Comparison of ENCODE assay signal across 28 cellular contexts in the genomic region with DNA sequence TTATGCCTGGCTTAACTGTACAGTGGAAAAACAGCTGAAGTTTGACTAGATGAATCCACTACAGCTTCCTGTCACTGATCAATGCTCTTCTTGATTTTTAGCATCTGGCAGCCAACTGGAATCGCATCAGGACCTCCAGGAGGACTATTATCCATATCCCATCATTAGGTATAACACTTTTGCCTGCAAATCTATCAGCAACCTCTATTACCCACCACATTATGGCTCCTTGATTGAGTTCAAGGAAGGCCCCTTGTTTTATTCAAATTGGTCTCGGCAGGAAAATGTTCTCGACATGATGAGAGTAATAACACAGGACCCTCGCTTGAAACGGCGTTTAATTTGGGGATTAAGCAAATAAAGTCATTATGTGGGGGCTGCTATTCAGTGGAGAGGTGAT.
A peak's percentile ranks its signal among the peaks of the same experiment; 100 is the strongest.
DNase-seq lines count a peak whose midpoint lies in the region; ATAC-seq, FAIRE-seq and TF ChIP-seq lines count a peak whose summit lies in the region.
"Had no signal": no experiment of that assay in that cellular context is flagged by ENCODE, and none has a peak within 500 bp of the region (broad histone marks: within the 10 kb centered on the region; RNA-seq: fewer than 3 reads in every experiment).

No MANE protein-coding gene starts in this region.

- no peaks in the 10 kb centered on the region for H3K27me3 ChIP-seq in neural progenitor cell
- H3K27me3 ChIP-seq: BLaER1 had no signal

- in situ Hi-C loops in G401 (cut with HindIII; ENCODE audit: low sequenced_read_pairs) = no loop called here

- H2AFZ ChIP-seq in neural progenitor cell (replicated peaks) = no peak overlapping the region

- no peak overlapping the region for H3K4me3 Mint-ChIP-seq in neural progenitor cell
- H3K4me3 Mint-ChIP-seq: CD14-positive monocyte; CD4-positive, alpha-beta memory T cell; CD4-positive, CD25-positive, alpha-beta regulatory T cell; CD8-positive, alpha-beta memory T cell had no signal

- no peak for FAIRE-seq in RCC 7860 (lab: Jason Lieb, UNC)
- FAIRE-seq: A204.1, GM12891, GM19239 had no signal

- no peak overlapping the region for H3K27ac ChIP-seq in neural progenitor cell
- H3K27ac ChIP-seq: BLaER1 had no signal

- no peaks in the 10 kb centered on the region for H3K9me3 Mint-ChIP-seq in neural progenitor cell
- H3K9me3 Mint-ChIP-seq: CD14-positive monocyte; CD4-positive, alpha-beta memory T cell; CD4-positive, CD25-positive, alpha-beta regulatory T cell; CD8-positive, alpha-beta memory T cell had no signal

- no peaks in the 10 kb centered on the region for H4K20me1 ChIP-seq in neural progenitor cell (ENCODE audit: low read depth)
- H4K20me1 ChIP-seq: BLaER1 had no signal

- no peaks in the 10 kb centered on the region for H3K36me3 Mint-ChIP-seq in neural progenitor cell
- H3K36me3 Mint-ChIP-seq: CD14-positive monocyte; CD4-positive, alpha-beta memory T cell; CD4-positive, CD25-positive, alpha-beta regulatory T cell; CD8-positive, alpha-beta memory T cell had no signal

- H3K9me3 ChIP-seq in neural progenitor cell (ENCODE audit: low read depth) = no peaks in the 10 kb centered on the region
- H3K9me3 ChIP-seq: BE2C, BLaER1 had no signal

- TF ChIP-seq CTCF in neural progenitor cell (IDR thresholded peaks at IDR 0.05) = no peak

- peak overlapping the region; percentile 30 for H3K4me2 ChIP-seq in neural progenitor cell
- H3K4me2 ChIP-seq: BLaER1 had no signal

- H3K36me3 ChIP-seq in neural progenitor cell = no peaks in the 10 kb centered on the region
- H3K36me3 ChIP-seq: BE2C, BLaER1 had no signal

- H3K4me1 ChIP-seq in neural progenitor cell = peaks cover 33% of the 10 kb centered on the region

- no peaks in the 10 kb centered on the region for H3K79me2 ChIP-seq in neural progenitor cell (ENCODE audit: low read depth)

- peak; percentile 78 for DNase-seq in G401 (ENCODE audit: low spot score)
- peak; percentile 71 for DNase-seq in NCI-H69 (lab: John Stamatoyannopoulos, UW)
- peak; percentile 94 for DNase-seq in cerebellar cortex (ENCODE audit: low spot score)
- DNase-seq in neural progenitor cell (ENCODE audit: low spot score) = no peak
- no peak for DNase-seq in RCC 7860 (ENCODE audit: low spot score)
- no peak for DNase-seq in NCI-H1436 treated with DMSO at 0.1 percent for 48 hours (lab: John Stamatoyannopoulos, UW)
- DNase-seq: 8988T; ACHN; BE2C; C1 segment of cervical spinal cord; CD4-positive, alpha-beta memory T cell; CD4-positive, CD25-positive, alpha-beta regulatory T cell; CD8-positive, alpha-beta memory T cell; COR-L47; DMS 273 treated with DMSO at 0.1 percent for 48 hours; DMS153; DMS53; DMS79; DND-41; EL; GF-D8 had no signal

- ATAC-seq in HG02970 (IDR thresholded peaks at IDR 0.05; ENCODE audit: low FRiP score, unreplicated experiment) (no peak), GM21390 (IDR thresholded peaks at IDR 0.05; ENCODE audit: unreplicated experiment) (no peak)

- H3K27ac Mint-ChIP-seq in neural progenitor cell = no peak overlapping the region
- H3K27ac Mint-ChIP-seq: CD14-positive monocyte; CD4-positive, alpha-beta memory T cell; CD4-positive, CD25-positive, alpha-beta regulatory T cell had no signal

- no peak overlapping the region for H3K9ac ChIP-seq in neural progenitor cell
- H3K9ac ChIP-seq: BLaER1 had no signal

- no peaks in the 10 kb centered on the region for H3F3A ChIP-seq in neural progenitor cell (ENCODE audit: low read depth)

- peaks cover 7% of the 10 kb centered on the region for H3K4me1 Mint-ChIP-seq in neural progenitor cell
- H3K4me1 Mint-ChIP-seq: CD14-positive monocyte; CD4-positive, alpha-beta memory T cell; CD4-positive, CD25-positive, alpha-beta regulatory T cell; CD8-positive, alpha-beta memory T cell had no signal

- H3K4me3 ChIP-seq in neural progenitor cell = no peak overlapping the region
- H3K4me3 ChIP-seq: BLaER1 had no signal

- no peaks in the 10 kb centered on the region for H3K27me3 Mint-ChIP-seq in neural progenitor cell (ENCODE audit: insufficient read depth, low read depth)

Comparison
In these comparisons a context has a peak if more than half of its experiments do, and no peak if none do; other contexts are left out.
1. DNase-seq: peak in G401 (single experiment), NCI-H69 (single experiment) and cerebellar cortex (single experiment); none in neural progenitor cell (single experiment), RCC 7860 (single experiment) and NCI-H1436 treated with DMSO at 0.1 percent for 48 hours (single experiment).